8 cellular contexts compared by ENCODE assay signal in the genomic region with DNA sequence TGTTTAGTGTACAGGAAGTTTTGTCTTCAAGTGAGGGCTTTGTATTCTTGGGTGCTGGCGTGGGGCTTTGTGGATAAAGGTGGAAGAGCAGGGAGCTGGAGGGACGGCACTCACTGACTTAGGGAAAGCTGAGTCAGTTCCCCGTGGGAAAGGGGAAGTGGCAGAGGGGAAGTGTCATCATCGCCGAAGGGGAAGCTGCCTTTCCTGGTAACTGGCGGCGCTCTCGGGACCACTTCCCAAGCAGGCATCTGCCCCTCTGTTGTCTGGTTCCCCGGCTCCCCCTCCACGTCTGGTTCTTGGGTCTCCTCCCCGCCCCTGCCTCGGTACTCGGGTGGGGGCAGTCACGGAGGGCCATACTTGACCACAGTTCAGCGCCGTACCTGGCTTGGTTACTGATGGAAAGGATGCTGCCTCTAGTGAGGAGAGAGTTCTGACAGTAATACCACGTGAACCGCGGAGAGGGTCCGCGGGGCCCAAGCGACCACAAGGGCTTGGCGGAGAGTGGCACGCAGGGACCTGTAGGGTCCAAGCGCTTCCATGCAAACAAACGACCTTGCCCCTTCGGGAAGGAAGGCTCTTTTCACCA. TPM values are rescaled to one million over a fixed set of nuclear protein-coding genes. Genes with fewer than 3 reads are reported as not detected.
DNase-seq lines count a peak whose midpoint lies in the region; ATAC-seq, FAIRE-seq and TF ChIP-seq lines count a peak whose summit lies in the region.

No MANE protein-coding gene starts in this region.

- TF ChIP-seq CTCF in gastroesophageal sphincter (IDR thresholded peaks at IDR 0.05) (no peak), neutrophil (IDR thresholded peaks at IDR 0.05) (peak; percentile 73)

- H3K36me3 ChIP-seq in ACC112 (ENCODE audit: insufficient read depth, low read length) (no peaks in the 10 kb centered on the region; the same call in 1 of the 2 replicates), gastroesophageal sphincter (peaks cover 0 to 43% of the 10 kb centered on the region in 2 donors), neutrophil (peaks cover 82% of the 10 kb centered on the region)

- peak overlapping the region; percentile 79 for H3K4me3 Mint-ChIP-seq in activated naive CD4-positive, alpha-beta T cell treated with anti-CD3 and anti-CD28 coated beads, Interleukin-2, amount 10 ng/mL, durations not matched to agents 7 days and 5 days

- peak overlapping the region; percentile 97 for H3K27ac Mint-ChIP-seq in activated naive CD4-positive, alpha-beta T cell treated with anti-CD3 and anti-CD28 coated beads, Interleukin-2, amount 10 ng/mL, durations not matched to agents 7 days and 5 days

- H3K4me1 Mint-ChIP-seq in activated naive CD4-positive, alpha-beta T cell treated with anti-CD3 and anti-CD28 coated beads, Interleukin-2, amount 10 ng/mL, durations not matched to agents 7 days and 5 days = peaks cover 51% of the 10 kb centered on the region

- H3K27me3 Mint-ChIP-seq in activated naive CD4-positive, alpha-beta T cell treated with anti-CD3 and anti-CD28 coated beads, Interleukin-2, amount 10 ng/mL, durations not matched to agents 7 days and 5 days = no peaks in the 10 kb centered on the region

- H3K9me3 ChIP-seq in gastroesophageal sphincter = no peaks in the 10 kb centered on the region
- no peaks in the 10 kb centered on the region for H3K9me3 ChIP-seq in neutrophil

- no peaks in the 10 kb centered on the region for H3K27me3 ChIP-seq in ACC112 (ENCODE audit: insufficient read depth, low read length)
- no peaks in the 10 kb centered on the region for H3K27me3 ChIP-seq in gastroesophageal sphincter
- H3K27me3 ChIP-seq in neutrophil = no peaks in the 10 kb centered on the region

- no peak overlapping the region for H2AFZ ChIP-seq in ACC112 (ENCODE audit: low read length, unreplicated experiment)

- TF ChIP-seq EP300 in gastroesophageal sphincter (IDR thresholded peaks at IDR 0.05) = no peak

- peak; percentile 24 for ATAC-seq in gastroesophageal sphincter
- ATAC-seq in HG02981 (IDR thresholded peaks at IDR 0.05; ENCODE audit: unreplicated experiment) = no peak

- FAIRE-seq in GM12891 (lab: Jason Lieb, UNC) = no peak

- H3K9me3 Mint-ChIP-seq in activated naive CD4-positive, alpha-beta T cell treated with anti-CD3 and anti-CD28 coated beads, Interleukin-2, amount 10 ng/mL, durations not matched to agents 7 days and 5 days = no peaks in the 10 kb centered on the region

- CTCF ChIA-PET in activated naive CD4-positive, alpha-beta T cell treated with anti-CD3 and anti-CD28 coated beads, Interleukin-2, amount 10 ng/mL, durations not matched to agents 7 days and 5 days (lab: Charles Lee) = interaction anchor here (0.6 to 1.0 kb wide), 2 partner anchors 146 to 157 kb away, joined by 3 to 4 read pairs; no protein-coding TSS in a partner anchor

- H3K4me1 ChIP-seq in ACC112 (ENCODE audit: control insufficient read depth, insufficient read depth, low read length, unreplicated experiment) = peaks cover 22% of the 10 kb centered on the region
- peaks cover 4 to 75% (median 30%) of the 10 kb centered on the region in 3 donors for H3K4me1 ChIP-seq in gastroesophageal sphincter
- H3K4me1 ChIP-seq in neutrophil (ENCODE audit: control insufficient read depth in 1 of 2, insufficient read depth in 1 of 2, low read depth in 1 of 2, low read length in 1 of 2) = peaks cover 53 to 58% of the 10 kb centered on the region in 2 experiments

- H3K79me2 ChIP-seq in ACC112 (ENCODE audit: control insufficient read depth, insufficient read depth, low read length, unreplicated experiment) = peaks cover 25% of the 10 kb centered on the region

- WGBS in gastroesophageal sphincter (ENCODE audit: low coverage in 1 of 2), 2 donors = 0% methylated on average over 2 to 4 of the region's 27 CpGs

- DNase-seq in GM12891 (ENCODE audit: insufficient read length, low spot score) = no peak
- peak; percentile 14 for DNase-seq in NCI-H2171 (lab: John Stamatoyannopoulos, UW)
- DNase-seq in activated naive CD4-positive, alpha-beta T cell treated with anti-CD3 and anti-CD28 coated beads, Interleukin-2, amount 10 ng/mL, durations not matched to agents 7 days and 5 days = peak; percentile 56
- no peak for DNase-seq in GM19238 (ENCODE audit: insufficient read length, low spot score)

- H3K27ac ChIP-seq in ACC112 (ENCODE audit: low read depth, low read length) (peak overlapping the region; percentile 99), gastroesophageal sphincter (peak overlapping the region; percentile 78 to 99 (median 94)), neutrophil (peak overlapping the region; percentile 97)

- H3K4me3 ChIP-seq in ACC112 (ENCODE audit: low read depth, low read length) = peak overlapping the region; percentile 84
- peak overlapping the region; percentile 68 to 84 for H3K4me3 ChIP-seq in gastroesophageal sphincter
- H3K4me3 ChIP-seq in neutrophil (ENCODE audit: low read depth in 1 of 2, low read length in 1 of 2) = peak overlapping the region; percentile 93 to 98

- peak; percentile 69 for TF ChIP-seq POLR2A in GM12891 (IDR thresholded peaks at IDR 0.05; ENCODE audit: low read depth, low read length)
- peak; percentile 33 to 58 for TF ChIP-seq POLR2A in gastroesophageal sphincter (IDR thresholded peaks at IDR 0.05)

- peaks cover 8% of the 10 kb centered on the region for H3K36me3 Mint-ChIP-seq in activated naive CD4-positive, alpha-beta T cell treated with anti-CD3 and anti-CD28 coated beads, Interleukin-2, amount 10 ng/mL, durations not matched to agents 7 days and 5 days

TF ChIP-seq in GM12891, 5 proteins besides CTCF, POLR2A, EP300 and RAD21:
- TF ChIP-seq POU2F2 (IDR thresholded peaks at IDR 0.05; ENCODE audit: low read depth, low read length) = no peak
- TF ChIP-seq PAX5 (IDR thresholded peaks at IDR 0.05; ENCODE audit: insufficient read depth, low read length, severe bottlenecking) = no peak
- TF ChIP-seq TAF1 (IDR thresholded peaks at IDR 0.05; ENCODE audit: low read depth, low read length) = no peak
- TF ChIP-seq SPI1 (IDR thresholded peaks at IDR 0.05; ENCODE audit: low read depth, low read length) = peak; percentile 93
- peak; percentile 51 for TF ChIP-seq POLR2AphosphoS5 (IDR thresholded peaks at IDR 0.05; ENCODE audit: low read depth, low read length)
TF ChIP-seq in GM12891: peak in this region for 2.

RNA-seq across cellular contexts. Expression of gene KDM6B, which starts 9.0 kb away (rescaled TPM):
- 13.5 TPM for polyA plus RNA-seq in GM12891 (2012; ENCODE audit: low read depth, missing spikeins)
- total RNA-seq in gastroesophageal sphincter = 10 to 100 TPM in 3 of 4 donors, 1 to 10 TPM in 1; 5.7 to 16.2 (median 15.6) TPM

RNA-seq across cellular contexts. Expression of gene TMEM88, which starts 11.8 kb away (rescaled TPM):
- 1.1 TPM for polyA plus RNA-seq in GM12891 (2012; ENCODE audit: low read depth, missing spikeins)
- total RNA-seq in gastroesophageal sphincter = 10 to 100 TPM in 3 of 4 donors, 1 to 10 TPM in 1; 6.5 to 41.6 (median 29.6) TPM

RNA-seq across cellular contexts. Expression of gene NAA38, which starts 14.3 kb away (rescaled TPM):
- polyA plus RNA-seq in GM12891 (2012; ENCODE audit: low read depth, missing spikeins) = 137 TPM
- total RNA-seq in gastroesophageal sphincter = 10 to 100 TPM; 60.5 to 84.7 (median 69.8) TPM

RNA-seq across cellular contexts. Expression of gene CYB5D1, which starts 14.8 kb away (rescaled TPM):
- 3.7 TPM for polyA plus RNA-seq in GM12891 (2012; ENCODE audit: low read depth, missing spikeins)
- total RNA-seq in gastroesophageal sphincter = 10 to 100 TPM; 12.0 to 18.7 (median 13.7) TPM

RNA-seq across cellular contexts. Expression of gene CHD3, which starts 45.5 kb away (rescaled TPM):
- polyA plus RNA-seq in GM12891 (2012; ENCODE audit: low read depth, missing spikeins) = 76.4 TPM
- 100 to 1,000 TPM in 3 of 4 donors, 10 to 100 TPM in 1; 56.7 to 134 (median 120) TPM for total RNA-seq in gastroesophageal sphincter

Comparison
In these comparisons a context has a peak if more than half of its experiments do, and no peak if none do; other contexts are left out.
1. DNase-seq: peak in NCI-H2171 (single experiment) and activated naive CD4-positive, alpha-beta T cell treated with anti-CD3 and anti-CD28 coated beads, Interleukin-2, amount 10 ng/mL, durations not matched to agents 7 days and 5 days (single experiment); none in GM12891 (single experiment) and GM19238 (single experiment).
2. Peak in every context shown above with its lines, with median percentiles within 50 percentile points of each other: H3K27ac ChIP-seq and H3K4me3 ChIP-seq.